Comparison of ENCODE assay signal across 10 cellular contexts in genomic region chr20:3784863-3785239, GRCh38. TPM values are rescaled to one million over a fixed set of nuclear protein-coding genes. Genes with fewer than 3 reads are reported as not detected.
A peak's percentile ranks its signal among the peaks of the same experiment; 100 is the strongest.
DNase-seq lines count a peak whose midpoint lies in the region; ATAC-seq, FAIRE-seq and TF ChIP-seq lines count a peak whose summit lies in the region.
"Had no signal": no experiment of that assay in that cellular context is flagged by ENCODE, and none has a peak within 500 bp of the region (broad histone marks: within the 10 kb centered on the region; RNA-seq: fewer than 3 reads in every experiment).

No MANE protein-coding gene starts in this region.

- H3K27me3 Mint-ChIP-seq in mesothelial cell of epicardium (ENCODE audit: low read depth): peaks cover 7% of the 10 kb centered on the region

- H3K9me3 ChIP-seq in left ventricle myocardium inferior (replicated peaks): no peaks in the 10 kb centered on the region
- H3K9me3 ChIP-seq in K562 (replicated peaks; ENCODE audit: control insufficient read depth, insufficient read depth, low read depth, low read length): no peaks in the 10 kb centered on the region
- no peaks in the 10 kb centered on the region for H3K9me3 ChIP-seq in uterus
- H3K9me3 ChIP-seq: mucosa of descending colon had no signal

- TF ChIP-seq RAD21 in K562 (CRISPR knock-in tag; conservative IDR thresholded peaks at IDR 0.05 in 1 of 2, IDR thresholded peaks at IDR 0.05 in 1 of 2): no peak

- no TSS peak for BruUV-seq in K562 (replicated peaks; lab: Mats Ljungman, UMichigan)

- in situ Hi-C loops in K562 (cut with MboI): no loop called here

- no peaks in the 10 kb centered on the region for H3K36me3 Mint-ChIP-seq in mesothelial cell of epicardium

- POLR2A ChIA-PET in K562 (lab: Yijun Ruan, JAX): interaction anchor here (0.6 kb wide), 2 partner anchors 84 to 393 kb away, joined by 3 read pairs; no protein-coding TSS in a partner anchor

- no peaks in the 10 kb centered on the region for H3K9me3 Mint-ChIP-seq in mesothelial cell of epicardium

- peaks cover 6% of the 10 kb centered on the region for H3K36me3 ChIP-seq in left ventricle myocardium inferior
- H3K36me3 ChIP-seq in K562 (ENCODE audit: control insufficient read depth, insufficient read depth, low read length): peaks cover 21% of the 10 kb centered on the region; the same call in 1 of the 3 replicates
- no peaks in the 10 kb centered on the region for H3K36me3 ChIP-seq in uterus

- DNase-seq in left ventricle myocardium inferior (no peak), left ventricle myocardium superior (no peak), K562 (ENCODE audit: extremely low read depth in 1 of 4, low spot score in 3 of 4) (no peak), mesothelial cell of epicardium (ENCODE audit: low spot score in 2 of 2, unreplicated experiment in 2 of 2) (no peak), uterus (no peak), NCI-H1694 (lab: John Stamatoyannopoulos, UW) (no peak), KG1 (lab: John Stamatoyannopoulos, UW) (no peak)
- DNase-seq: DMS79 had no signal

- CTCF ChIA-PET in K562 (lab: Yijun Ruan, JAX; ENCODE audit: low intra/inter-chr PET ratio): no interaction called here

- no peak for FAIRE-seq in K562 (lab: Jason Lieb, UNC)

- H3K9me1 ChIP-seq in K562 (ENCODE audit: control insufficient read depth, insufficient read depth, low read length): no peaks in the 10 kb centered on the region

- TF ChIP-seq CTCF in left ventricle myocardium inferior (IDR thresholded peaks at IDR 0.05; ENCODE audit: borderline replicate concordance) (no peak), K562 (IDR thresholded peaks at IDR 0.05 in 2 of 3, conservative IDR thresholded peaks at IDR 0.05 in 1 of 3; ENCODE audit: insufficient read depth in 2 of 3, low read depth in 1 of 3, low read length in 3 of 3) (no peak), mesothelial cell of epicardium (IDR thresholded peaks at IDR 0.05; ENCODE audit: unreplicated experiment) (no peak), uterus (IDR thresholded peaks at IDR 0.05) (no peak)

- TF ChIP-seq EP300 in K562 (IDR thresholded peaks at IDR 0.05; ENCODE audit: low read length): no peak

- 50% methylated on average over 3 of the region's 6 CpGs for WGBS in K562 (ENCODE audit: insufficient coverage, low coverage, missing lambda C conversion rate)

- peaks cover 42% of the 10 kb centered on the region for H3K4me1 Mint-ChIP-seq in mesothelial cell of epicardium

- peak overlapping the region in 1 of 2 experiments; percentile 93; a peak in 2 of 4 replicates for H3K9ac ChIP-seq in K562 (ENCODE audit: insufficient read depth in 1 of 2, low read depth in 2 of 2, low read length in 2 of 2)

- ATAC-seq in left ventricle myocardium superior: no peak
- no peak for ATAC-seq in K562
- no peak for ATAC-seq in HG02588 (IDR thresholded peaks at IDR 0.05; ENCODE audit: unreplicated experiment)
- ATAC-seq: mucosa of descending colon had no signal

- H3K27ac Mint-ChIP-seq in mesothelial cell of epicardium: no peak overlapping the region

- no peaks in the 10 kb centered on the region for H3K27me3 ChIP-seq in left ventricle myocardium inferior (ENCODE audit: low read depth)
- no peaks in the 10 kb centered on the region for H3K27me3 ChIP-seq in K562 (ENCODE audit: control insufficient read depth in 2 of 2, insufficient read depth in 2 of 2, low read length in 2 of 2)
- no peaks in the 10 kb centered on the region for H3K27me3 ChIP-seq in uterus

- peak overlapping the region; percentile 81 for H3K4me3 ChIP-seq in left ventricle myocardium inferior
- H3K4me3 ChIP-seq in K562: peak overlapping the region; percentile 58
- peak overlapping the region; percentile 24 to 69 for H3K4me3 ChIP-seq in uterus
- H3K4me3 ChIP-seq: mucosa of descending colon had no signal

- peaks cover 6% of the 10 kb centered on the region for H4K20me1 ChIP-seq in K562 (replicated peaks; ENCODE audit: control insufficient read depth, insufficient read depth, low read length)

- TF ChIP-seq POLR2A in K562 (conservative IDR thresholded peaks at IDR 0.05) (no peak), uterus (IDR thresholded peaks at IDR 0.05) (no peak)

- H3K4me1 ChIP-seq in left ventricle myocardium inferior: peaks cover 52% of the 10 kb centered on the region
- H3K4me1 ChIP-seq in K562 (replicated peaks in 1 of 2; ENCODE audit: control insufficient read depth in 2 of 2, insufficient read depth in 2 of 2, low read length in 2 of 2): peaks cover 8 to 34% of the 10 kb centered on the region in 2 experiments; a peak in 3 of 5 replicates
- H3K4me1 ChIP-seq in uterus: peaks cover 4 to 23% of the 10 kb centered on the region in 2 donors

- H3K79me2 ChIP-seq in K562 (ENCODE audit: control insufficient read depth, insufficient read depth, low read length): peaks cover 31% of the 10 kb centered on the region

- H3K27ac ChIP-seq in left ventricle myocardium inferior (replicated peaks) (peak overlapping the region; percentile 92), K562 (ENCODE audit: extremely low read depth, low read depth, low read length) (no peak overlapping the region; the same call in 2 of the 3 replicates), uterus (peak overlapping the region; percentile 84 to 85)

- H3K4me3 Mint-ChIP-seq in mesothelial cell of epicardium: peak overlapping the region; percentile 57

- H2AFZ ChIP-seq in K562 (ENCODE audit: low read depth, low read length): no peak overlapping the region

- peak overlapping the region; percentile 86 for H3K4me2 ChIP-seq in K562 (ENCODE audit: insufficient read depth, low read length)

- intact Hi-C loops in left ventricle myocardium inferior (cut with micrococcal nuclease): no loop called here
- intact Hi-C loops in left ventricle myocardium superior (cut with micrococcal nuclease): loop anchor here (5.0 kb wide), 1 partner anchor 37 kb away; the partner anchor contains the start of gene AP5S1
- intact Hi-C loops in K562 (cut with micrococcal nuclease): loop anchor here (5.0 to 10.0 kb wide), 3 partner anchors 62 to 410 kb away; partner anchors contain the start of gene MAVS
- intact Hi-C loops in uterus (cut with DNase I; ENCODE audit: low total_unique reads): loop anchor here (5.0 kb wide), 1 partner anchor 37 kb away; the partner anchor contains the start of gene AP5S1

RNA-seq across cellular contexts. Expression of gene CENPB, which starts 1.7 kb away (rescaled TPM):
- total RNA-seq in left ventricle myocardium inferior: 70.7 TPM
- 68.3 TPM for total RNA-seq in left ventricle myocardium superior
- 5.7 and 16.6 TPM in 2 replicates for total RNA-seq in K562 (2011; cell fraction: chromatin; rRNA removed; ENCODE audit: low replicate concordance)
- 24.5 and 25.4 TPM in 2 replicates for total RNA-seq in K562 (2011; cell fraction: nucleolus; rRNA removed)
- total RNA-seq in K562 (2011; cell fraction: nucleoplasm; rRNA removed): 11.9 and 14.2 TPM in 2 replicates
- total RNA-seq in K562 (2014; rRNA removed): 59.3 and 78.6 TPM in 2 replicates
- total RNA-seq in K562 (2014; rRNA removed; fragmentation: Illumina TruSeq; extraction: Trizol): 11.4 and 15.0 TPM in 2 replicates
- 36.0 and 36.5 TPM in 2 replicates for total RNA-seq in K562 (2015; rRNA removed; fragmentation: Illumina TruSeq; extraction: Trizol)
- 61.7 and 70.8 TPM in 2 replicates for total RNA-seq in K562 (2021)
- polyA plus RNA-seq in K562 (2011; rRNA removed): 12.7 and 14.7 TPM in 2 replicates
- 17.4 and 30.9 TPM in 2 replicates for polyA plus RNA-seq in K562 (2011; cell fraction: cytosol; rRNA removed)
- 9.2 and 12.8 TPM in 2 replicates for polyA plus RNA-seq in K562 (2011; cell fraction: nucleus; rRNA removed)
- 40.5 and 47.1 TPM in 2 replicates for polyA plus RNA-seq in K562 (2012)
- 24.9 and 30.8 TPM in 2 replicates for polyA plus RNA-seq in K562 (2014; fragmentation: Illumina TruSeq; extraction: Trizol)
- polyA plus RNA-seq in K562 (2014; fragmentation: Nextera tagmentation; extraction: Ambion mirVana): under 1 TPM; 0.17 to 0.20 TPM
- 26.1 and 28.9 TPM in 2 replicates for polyA plus RNA-seq in K562 (2014; rRNA removed)
- 26.8 and 27.1 TPM in 2 replicates for polyA minus RNA-seq in K562 (2011; rRNA and poly(A)+ RNA removed)
- 27.7 and 39.7 TPM in 2 replicates for polyA minus RNA-seq in K562 (2011; cell fraction: cytosol; rRNA and poly(A)+ RNA removed)
- polyA minus RNA-seq in K562 (2011; cell fraction: nucleus; rRNA and poly(A)+ RNA removed): 8.3 and 14.2 TPM in 2 replicates
- 63.0 to 64.2 TPM (median 63.0 TPM) in 3 replicates for total RNA-seq in mesothelial cell of epicardium
- total RNA-seq in uterus: 100 to 1,000 TPM in 2 of 4 donors, 10 to 100 TPM in 2; 18.2 to 127 (median 85.2) TPM

RNA-seq across cellular contexts. Expression of gene SPEF1, which starts 3.6 kb away (rescaled TPM):
- total RNA-seq in left ventricle myocardium inferior (0.33 TPM), left ventricle myocardium superior (not detected), K562 (2014; rRNA removed) (not detected in 2 replicates), K562 (2014; rRNA removed; fragmentation: Illumina TruSeq; extraction: Trizol) (not detected in 2 replicates), K562 (2015; rRNA removed; fragmentation: Illumina TruSeq; extraction: Trizol) (not detected in 2 replicates), K562 (2021) (not detected in 2 replicates), mesothelial cell of epicardium (0.27 to 0.40 TPM (median 0.34 TPM) in 3 replicates), uterus (1 to 10 TPM in 1 of 4 donors, under 1 TPM in 2, not detected in 1; 0.26 to 1.3 (median 0.37) TPM)
- 0.23 TPM in 1 of 2 replicates, not detected in the other for total RNA-seq in K562 (2011; cell fraction: chromatin; rRNA removed; ENCODE audit: low replicate concordance)
- total RNA-seq in K562 (2011; cell fraction: nucleolus; rRNA removed): 0.26 TPM in 1 of 2 replicates, not detected in the other
- not detected in 2 replicates for total RNA-seq in K562 (2011; cell fraction: nucleoplasm; rRNA removed)
- polyA plus RNA-seq in K562 (2011; rRNA removed) (0.04 TPM in 1 of 2 replicates, not detected in the other), K562 (2014; fragmentation: Illumina TruSeq; extraction: Trizol) (not detected in 2 replicates), K562 (2014; fragmentation: Nextera tagmentation; extraction: Ambion mirVana) (not detected), K562 (2014; rRNA removed) (not detected in 2 replicates)
- 0.06 TPM in 1 of 2 replicates, not detected in the other for polyA plus RNA-seq in K562 (2011; cell fraction: cytosol; rRNA removed)
- polyA plus RNA-seq in K562 (2011; cell fraction: nucleus; rRNA removed): 0.08 and 0.24 TPM in 2 replicates
- 0.04 TPM in 1 of 2 replicates, not detected in the other for polyA plus RNA-seq in K562 (2012)
- not detected in 2 replicates for polyA minus RNA-seq in K562 (2011; rRNA and poly(A)+ RNA removed)
- not detected in 2 replicates for polyA minus RNA-seq in K562 (2011; cell fraction: cytosol; rRNA and poly(A)+ RNA removed)
- polyA minus RNA-seq in K562 (2011; cell fraction: nucleus; rRNA and poly(A)+ RNA removed): 0.27 TPM in 1 of 2 replicates, not detected in the other

RNA-seq across cellular contexts. Expression of gene CDC25B, which starts 11.3 kb away (rescaled TPM):
- 8.1 TPM for total RNA-seq in left ventricle myocardium inferior
- 7.5 TPM for total RNA-seq in left ventricle myocardium superior
- 36.8 and 73.0 TPM in 2 replicates for total RNA-seq in K562 (2011; cell fraction: chromatin; rRNA removed; ENCODE audit: low replicate concordance)
- total RNA-seq in K562 (2011; cell fraction: nucleolus; rRNA removed): 29.3 and 39.4 TPM in 2 replicates
- 29.4 and 38.9 TPM in 2 replicates for total RNA-seq in K562 (2011; cell fraction: nucleoplasm; rRNA removed)
- 11.5 and 16.1 TPM in 2 replicates for total RNA-seq in K562 (2014; rRNA removed)
- total RNA-seq in K562 (2014; rRNA removed; fragmentation: Illumina TruSeq; extraction: Trizol): 5.9 and 7.2 TPM in 2 replicates
- 7.8 and 9.3 TPM in 2 replicates for total RNA-seq in K562 (2015; rRNA removed; fragmentation: Illumina TruSeq; extraction: Trizol)
- total RNA-seq in K562 (2021): 31.4 and 35.7 TPM in 2 replicates
- polyA plus RNA-seq in K562 (2011; rRNA removed): 9.5 and 25.1 TPM in 2 replicates
- polyA plus RNA-seq in K562 (2011; cell fraction: cytosol; rRNA removed): 23.7 and 24.0 TPM in 2 replicates
- polyA plus RNA-seq in K562 (2011; cell fraction: nucleus; rRNA removed): 72.5 and 91.0 TPM in 2 replicates
- 30.3 and 35.0 TPM in 2 replicates for polyA plus RNA-seq in K562 (2012)
- polyA plus RNA-seq in K562 (2014; fragmentation: Illumina TruSeq; extraction: Trizol): 25.8 and 30.6 TPM in 2 replicates
- polyA plus RNA-seq in K562 (2014; fragmentation: Nextera tagmentation; extraction: Ambion mirVana): 1 to 10 TPM; 2.3 to 3.1 TPM
- polyA plus RNA-seq in K562 (2014; rRNA removed): 22.9 and 26.3 TPM in 2 replicates
- 8.0 and 11.6 TPM in 2 replicates for polyA minus RNA-seq in K562 (2011; rRNA and poly(A)+ RNA removed)
- 14.5 and 27.7 TPM in 2 replicates for polyA minus RNA-seq in K562 (2011; cell fraction: cytosol; rRNA and poly(A)+ RNA removed)
- 9.7 and 15.1 TPM in 2 replicates for polyA minus RNA-seq in K562 (2011; cell fraction: nucleus; rRNA and poly(A)+ RNA removed)
- total RNA-seq in mesothelial cell of epicardium: 29.4 to 33.9 TPM (median 29.6 TPM) in 3 replicates
- 10 to 100 TPM; 13.2 to 72.8 (median 25.5) TPM for total RNA-seq in uterus

RNA-seq across cellular contexts. Expression of gene ADISSP, which starts 17.3 kb away (rescaled TPM):
- total RNA-seq in left ventricle myocardium inferior: 10.2 TPM
- 10.3 TPM for total RNA-seq in left ventricle myocardium superior
- total RNA-seq in K562 (2011; cell fraction: chromatin; rRNA removed; ENCODE audit: low replicate concordance): 2.9 and 14.4 TPM in 2 replicates
- total RNA-seq in K562 (2011; cell fraction: nucleolus; rRNA removed): 19.0 and 21.1 TPM in 2 replicates
- 11.5 and 13.1 TPM in 2 replicates for total RNA-seq in K562 (2011; cell fraction: nucleoplasm; rRNA removed)
- 65.7 and 101 TPM in 2 replicates for total RNA-seq in K562 (2014; rRNA removed)
- total RNA-seq in K562 (2014; rRNA removed; fragmentation: Illumina TruSeq; extraction: Trizol): 12.2 and 16.3 TPM in 2 replicates
- total RNA-seq in K562 (2015; rRNA removed; fragmentation: Illumina TruSeq; extraction: Trizol): 34.5 and 35.8 TPM in 2 replicates
- 70.6 and 79.9 TPM in 2 replicates for total RNA-seq in K562 (2021)
- 22.8 and 42.8 TPM in 2 replicates for polyA plus RNA-seq in K562 (2011; rRNA removed)
- polyA plus RNA-seq in K562 (2011; cell fraction: cytosol; rRNA removed): 58.3 and 121 TPM in 2 replicates
- polyA plus RNA-seq in K562 (2011; cell fraction: nucleus; rRNA removed): 36.6 TPM in 2 replicates
- 27.7 and 47.5 TPM in 2 replicates for polyA plus RNA-seq in K562 (2012)
- polyA plus RNA-seq in K562 (2014; fragmentation: Illumina TruSeq; extraction: Trizol): 23.4 and 63.9 TPM in 2 replicates
- 1 to 10 TPM; 1.4 to 4.9 TPM for polyA plus RNA-seq in K562 (2014; fragmentation: Nextera tagmentation; extraction: Ambion mirVana)
- polyA plus RNA-seq in K562 (2014; rRNA removed): 37.2 and 53.4 TPM in 2 replicates
- polyA minus RNA-seq in K562 (2011; rRNA and poly(A)+ RNA removed): 11.5 and 16.8 TPM in 2 replicates
- polyA minus RNA-seq in K562 (2011; cell fraction: cytosol; rRNA and poly(A)+ RNA removed): 37.8 and 38.8 TPM in 2 replicates
- 6.7 and 13.6 TPM in 2 replicates for polyA minus RNA-seq in K562 (2011; cell fraction: nucleus; rRNA and poly(A)+ RNA removed)
- total RNA-seq in mesothelial cell of epicardium: 24.3 to 26.5 TPM (median 24.9 TPM) in 3 replicates
- total RNA-seq in uterus: 10 to 100 TPM in 3 of 4 donors, 1 to 10 TPM in 1; 4.1 to 45.9 (median 34.8) TPM

RNA-seq across cellular contexts. Expression of gene AP5S1, which starts 35.5 kb away (rescaled TPM):
- total RNA-seq in left ventricle myocardium inferior: 11.3 TPM
- total RNA-seq in left ventricle myocardium superior: 10.2 TPM
- total RNA-seq in K562 (2011; cell fraction: chromatin; rRNA removed; ENCODE audit: low replicate concordance): 5.9 and 16.6 TPM in 2 replicates
- total RNA-seq in K562 (2011; cell fraction: nucleolus; rRNA removed): 13.9 and 14.5 TPM in 2 replicates
- total RNA-seq in K562 (2011; cell fraction: nucleoplasm; rRNA removed): 11.4 and 14.7 TPM in 2 replicates
- 8.8 and 12.4 TPM in 2 replicates for total RNA-seq in K562 (2014; rRNA removed)
- 2.1 and 2.6 TPM in 2 replicates for total RNA-seq in K562 (2014; rRNA removed; fragmentation: Illumina TruSeq; extraction: Trizol)
- 5.6 and 5.7 TPM in 2 replicates for total RNA-seq in K562 (2015; rRNA removed; fragmentation: Illumina TruSeq; extraction: Trizol)
- total RNA-seq in K562 (2021): 8.4 and 8.5 TPM in 2 replicates
- 3.0 and 5.5 TPM in 2 replicates for polyA plus RNA-seq in K562 (2011; rRNA removed)
- polyA plus RNA-seq in K562 (2011; cell fraction: cytosol; rRNA removed): 5.5 and 8.1 TPM in 2 replicates
- 4.9 TPM in 2 replicates for polyA plus RNA-seq in K562 (2011; cell fraction: nucleus; rRNA removed)
- 7.3 and 8.8 TPM in 2 replicates for polyA plus RNA-seq in K562 (2012)
- polyA plus RNA-seq in K562 (2014; fragmentation: Illumina TruSeq; extraction: Trizol): 4.4 and 7.7 TPM in 2 replicates
- 1 to 10 TPM; 3.0 to 3.1 TPM for polyA plus RNA-seq in K562 (2014; fragmentation: Nextera tagmentation; extraction: Ambion mirVana)
- polyA plus RNA-seq in K562 (2014; rRNA removed): 4.7 and 4.8 TPM in 2 replicates
- polyA minus RNA-seq in K562 (2011; rRNA and poly(A)+ RNA removed): 2.5 and 3.7 TPM in 2 replicates
- polyA minus RNA-seq in K562 (2011; cell fraction: cytosol; rRNA and poly(A)+ RNA removed): 6.5 and 8.3 TPM in 2 replicates
- polyA minus RNA-seq in K562 (2011; cell fraction: nucleus; rRNA and poly(A)+ RNA removed): 4.0 and 4.6 TPM in 2 replicates
- 13.8 to 14.5 TPM (median 14.0 TPM) in 3 replicates for total RNA-seq in mesothelial cell of epicardium
- 10 to 100 TPM in 2 of 4 donors, 1 to 10 TPM in 1, under 1 TPM in 1; under 0.01 to 18.6 (median 9.5) TPM for total RNA-seq in uterus
